1 cellular context compared by ENCODE assay signal in genomic region chr19:49876422-49877019, GRCh38.
TF ChIP-seq lines count a peak whose summit lies in the region.

No MANE protein-coding gene starts in this region.

TF ChIP-seq in IMR-90, 13 proteins besides CTCF, POLR2A, EP300 and RAD21:
- TF ChIP-seq RCOR1 (IDR thresholded peaks at IDR 0.05; ENCODE audit: insufficient replicate concordance, low read length) (no peak), ELK1 (IDR thresholded peaks at IDR 0.05; ENCODE audit: borderline replicate concordance, low read depth, low read length) (no peak), MXI1 (IDR thresholded peaks at IDR 0.05; ENCODE audit: borderline replicate concordance, low read depth, low read length) (peak; percentile 94), USF2 (IDR thresholded peaks at IDR 0.05; ENCODE audit: low read depth, low read length) (peak; percentile 73), CEBPB (IDR thresholded peaks at IDR 0.05; ENCODE audit: low read depth, low read length) (peak; percentile 88), MAZ (IDR thresholded peaks at IDR 0.05; ENCODE audit: borderline replicate concordance, low read depth, low read length) (peak; percentile 52; the same call in 1 of the 2 replicates), BHLHE40 (IDR thresholded peaks at IDR 0.05; ENCODE audit: low read depth, low read length) (peak; percentile 80), SMC3 (IDR thresholded peaks at IDR 0.05; ENCODE audit: low read depth, low read length) (no peak), CHD1 (IDR thresholded peaks at IDR 0.05; ENCODE audit: low read depth, low read length) (peak; percentile 73; the same call in 1 of the 2 replicates)
